17 cellular contexts compared by ENCODE assay signal in genomic region chr6:159838020-159838744, GRCh38. TPM values are rescaled to one million over a fixed set of nuclear protein-coding genes. Genes with fewer than 3 reads are reported as not detected.
A peak's percentile ranks its signal among the peaks of the same experiment; 100 is the strongest.
DNase-seq lines count a peak whose midpoint lies in the region; ATAC-seq, FAIRE-seq and TF ChIP-seq lines count a peak whose summit lies in the region.
"Had no signal": no experiment of that assay in that cellular context is flagged by ENCODE, and none has a peak within 500 bp of the region (broad histone marks: within the 10 kb centered on the region; RNA-seq: fewer than 3 reads in every experiment).

No MANE protein-coding gene starts in this region.

- H3K79me1 ChIP-seq in H9 (ENCODE audit: insufficient read depth, low read depth, low read length, poor library complexity, severe bottlenecking) (no peaks in the 10 kb centered on the region), H1 (ENCODE audit: low read depth, low read length) (no peaks in the 10 kb centered on the region)

- TF ChIP-seq CTCF in H9 (conservative IDR thresholded peaks at IDR 0.05) (peak; percentile 13; the same call in 1 of the 3 replicates), H1 (IDR thresholded peaks at IDR 0.05; ENCODE audit: control extremely low read depth in 1 of 3, insufficient read depth in 1 of 3, low read depth in 1 of 3, low read length in 3 of 3) (no peak)

- H3K4me3 ChIP-seq in H1 (ENCODE audit: extremely low read depth in 1 of 4, insufficient read depth in 2 of 4, low read depth in 3 of 4, low read length in 4 of 4), result no peak overlapping the region
- H3K4me3 ChIP-seq: A549 had no signal

- no peak overlapping the region for H2BK15ac ChIP-seq in H9 (ENCODE audit: low read depth, low read length)
- peak overlapping the region; percentile 65; the same call in 1 of the 2 replicates for H2BK15ac ChIP-seq in H1 (ENCODE audit: low read length)

- H3K56ac ChIP-seq in H9 (ENCODE audit: insufficient read length, low read depth, low read length) (no peak overlapping the region), H1 (replicated peaks; ENCODE audit: insufficient read length, low read depth, low read length) (no peak overlapping the region)

- no peaks in the 10 kb centered on the region for H3K36me3 Mint-ChIP-seq in H9 (ENCODE audit: insufficient read depth in 1 of 3, low read depth in 3 of 3)
- H3K36me3 Mint-ChIP-seq: CD8-positive, alpha-beta T cell had no signal

- no peak for FAIRE-seq in H1 (lab: Jason Lieb, UNC)
- FAIRE-seq: A549, H54 had no signal

- H3K27me3 ChIP-seq in H9 (ENCODE audit: insufficient read depth, low read length) (no peaks in the 10 kb centered on the region), H1 (replicated peaks in 1 of 4; ENCODE audit: control insufficient read depth in 3 of 4, extremely low read depth in 1 of 4, insufficient read depth in 3 of 4, low read length in 3 of 4) (no peaks in the 10 kb centered on the region)

- H3K79me2 ChIP-seq in H9 (ENCODE audit: insufficient read depth, low read length) (no peaks in the 10 kb centered on the region), H1 (ENCODE audit: control insufficient read depth in 1 of 2, insufficient read depth in 2 of 2, low read length in 2 of 2) (no peaks in the 10 kb centered on the region)

- CTCF ChIA-PET in H1 (lab: Charles Lee; ENCODE audit: partially characterized antibody), result interaction anchor here (0.6 to 1.3 kb wide), 3 partner anchors 14 to 32 kb away, joined by 3 to 4 read pairs (median 4); no protein-coding TSS in a partner anchor

- POLR2A ChIA-PET in H1 (lab: Charles Lee; ENCODE audit: partially characterized antibody), result interaction anchor here (1.5 to 2.3 kb wide), 2 partner anchors 47 to 49 kb away, joined by 6 to 8 read pairs; partner anchors contain the start of gene TCP1

- H2BK120ac ChIP-seq in H9 (ENCODE audit: low read depth, low read length, poor library complexity, severe bottlenecking) (no peak overlapping the region), H1 (replicated peaks; ENCODE audit: low read depth, low read length) (no peak overlapping the region)

- H2BK12ac ChIP-seq in H9 (ENCODE audit: insufficient read length, low read depth, low read length) (no peak overlapping the region), H1 (ENCODE audit: low read depth, low read length) (peak overlapping the region; percentile 19; the same call in 1 of the 2 replicates)

- H3K4me1 ChIP-seq in H9 (ENCODE audit: insufficient read depth, low read length) (peaks cover 7% of the 10 kb centered on the region; the same call in 1 of the 2 replicates), H1 (replicated peaks in 1 of 4; ENCODE audit: control insufficient read depth in 3 of 4, insufficient read depth in 4 of 4, low read length in 3 of 4) (peaks cover 0 to 9% (median 4%) of the 10 kb centered on the region in 4 experiments; a peak in 4 of 7 replicates)
- H3K4me1 ChIP-seq: A549, BE2C had no signal

- no peak overlapping the region for H3K27ac ChIP-seq in H9 (ENCODE audit: insufficient read length, low read depth, low read length)
- no peak overlapping the region; the same call in 1 of the 2 replicates for H3K27ac ChIP-seq in H1 (ENCODE audit: low read depth, low read length)
- H3K27ac ChIP-seq: A549, C4-2B, KMS-11 had no signal

- TF ChIP-seq RAD21 in H1 (IDR thresholded peaks at IDR 0.05 in 1 of 2, conservative IDR thresholded peaks at IDR 0.05 in 1 of 2; ENCODE audit: low read depth in 2 of 2, low read length in 2 of 2), result no peak

- H3K23ac ChIP-seq in H9 (ENCODE audit: insufficient read length, low read depth, low read length) (no peak overlapping the region), H1 (ENCODE audit: insufficient read length) (no peak overlapping the region)

- H3K14ac ChIP-seq in H9 (ENCODE audit: insufficient read depth, low read length) (no peak overlapping the region), H1 (ENCODE audit: insufficient read length) (no peak overlapping the region)

- H3K23me2 ChIP-seq in H9 (ENCODE audit: insufficient read length, low read depth, low read length, poor library complexity, severe bottlenecking) (no peaks in the 10 kb centered on the region), H1 (ENCODE audit: low read depth, low read length) (no peaks in the 10 kb centered on the region; the same call in 1 of the 2 replicates)

- H3K9me3 ChIP-seq in H9 (ENCODE audit: control insufficient read depth, low read depth, low read length) (no peaks in the 10 kb centered on the region), H1 (ENCODE audit: insufficient read depth in 2 of 2, low read depth in 1 of 2, low read length in 1 of 2) (no peaks in the 10 kb centered on the region)
- H3K9me3 ChIP-seq: A549, BE2C had no signal

- H2AFZ ChIP-seq in H9 (ENCODE audit: low read length) (no peak overlapping the region), H1 (ENCODE audit: low read length) (peak overlapping the region; percentile 25; the same call in 1 of the 2 replicates)

- no peak overlapping the region for H3K4me2 ChIP-seq in H9 (ENCODE audit: insufficient read depth, insufficient read length, low read length)
- peak overlapping the region in 1 of 2 experiments; percentile 43; a peak in 1 of 4 replicates for H3K4me2 ChIP-seq in H1 (ENCODE audit: insufficient read depth in 1 of 2, low read depth in 2 of 2, low read length in 2 of 2)
- H3K4me2 ChIP-seq: A549, KMS-11 had no signal

- H3K4ac ChIP-seq in H9 (ENCODE audit: low read depth, low read length) (no peak overlapping the region), H1 (replicated peaks; ENCODE audit: insufficient read length, low read depth, low read length) (no peak overlapping the region)

- no peak for ATAC-seq in GM19324 (IDR thresholded peaks at IDR 0.05; ENCODE audit: low FRiP score, unreplicated experiment)
- ATAC-seq in GM21619 (IDR thresholded peaks at IDR 0.05; ENCODE audit: unreplicated experiment), result no peak
- ATAC-seq: A549; CD8-positive, alpha-beta T cell had no signal

- WGBS in H9 (ENCODE audit: extremely low coverage, insufficient read length, low lambda C conversion rate), result no CpG with 5 or more reads among the region's 7 CpGs
- 76% methylated on average over 7 of the region's 7 CpGs; no CpG with 5 or more reads in 1 of the 2 experiments for WGBS in H1 (ENCODE audit: extremely low coverage in 1 of 2, insufficient coverage in 1 of 2, insufficient read length in 1 of 2, insufficient replicate concordance in 2 of 2, low coverage in 1 of 2, low lambda C conversion rate in 2 of 2, missing lambda C conversion rate in 1 of 2), 2 experiments

- H3K4me3 Mint-ChIP-seq in H9, result no peak overlapping the region
- H3K4me3 Mint-ChIP-seq: CD8-positive, alpha-beta T cell had no signal

- TF ChIP-seq POLR2A in H1 (IDR thresholded peaks at IDR 0.05; ENCODE audit: control extremely low read depth in 1 of 2, low read depth in 2 of 2, low read length in 2 of 2), result no peak

- H3T11ph ChIP-seq in H9 (ENCODE audit: low read length), result no peak overlapping the region

- H3K18ac ChIP-seq in H9 (ENCODE audit: insufficient read length, low read depth, low read length) (no peak overlapping the region), H1 (ENCODE audit: extremely low read depth, low read length) (peak overlapping the region; percentile 15; the same call in 1 of the 2 replicates)

- H4K91ac ChIP-seq in H9 (ENCODE audit: insufficient read length, low read depth, low read length), result no peak overlapping the region
- no peak overlapping the region for H4K91ac ChIP-seq in H1 (replicated peaks; ENCODE audit: insufficient read length, low read length)

- no peaks in the 10 kb centered on the region for H4K20me1 ChIP-seq in H9 (ENCODE audit: control insufficient read depth, insufficient read depth, insufficient read length)
- no peaks in the 10 kb centered on the region for H4K20me1 ChIP-seq in H1 (replicated peaks in 1 of 2; ENCODE audit: control insufficient read depth in 1 of 2, insufficient read depth in 2 of 2, low read length in 2 of 2)

- no peaks in the 10 kb centered on the region for H3K36me3 ChIP-seq in H1 (ENCODE audit: control insufficient read depth in 2 of 4, insufficient read depth in 4 of 4, low read length in 3 of 4)
- H3K36me3 ChIP-seq: BE2C had no signal

- H4K5ac ChIP-seq in H9 (ENCODE audit: insufficient read length, low read depth, low read length) (no peak overlapping the region), H1 (ENCODE audit: insufficient read length, low read depth, low read length) (no peak overlapping the region)

- no peaks in the 10 kb centered on the region for H3K9me3 Mint-ChIP-seq in H9
- H3K9me3 Mint-ChIP-seq: CD8-positive, alpha-beta T cell; IgD-negative memory B cell had no signal

- TF ChIP-seq EP300 in H1 (IDR thresholded peaks at IDR 0.05; ENCODE audit: borderline replicate concordance in 1 of 2, low read depth in 2 of 2, low read length in 2 of 2), result no peak

- DNase-seq in H9 (no peak), H1 (ENCODE audit: low read depth in 1 of 2, low spot score in 2 of 2) (no peak), iPS-NIHi7 (ENCODE audit: extremely low spot score) (peak; percentile 68), KG1 (lab: John Stamatoyannopoulos, UW) (no peak)
- DNase-seq in activated naive CD4-positive, alpha-beta T cell treated with anti-CD3 and anti-CD28 coated beads, Interleukin-2, amount 50 U/mL, for 16 hours, result no peak
- DNase-seq: BE2C, COR-L47 had no signal

- no peak overlapping the region for H2AK5ac ChIP-seq in H9 (ENCODE audit: insufficient read length, low read length)
- no peak overlapping the region for H2AK5ac ChIP-seq in H1 (ENCODE audit: low read depth, low read length)

- peaks cover 42 to 48% of the 10 kb centered on the region in 2 experiments for H3K4me1 Mint-ChIP-seq in H9
- H3K4me1 Mint-ChIP-seq: IgD-negative memory B cell had no signal

- H3K27me3 Mint-ChIP-seq in H9 (ENCODE audit: low read depth), result no peaks in the 10 kb centered on the region; the same call in 1 of the 2 replicates

- H2BK20ac ChIP-seq in H9 (ENCODE audit: low read depth, low read length, poor library complexity, severe bottlenecking), result no peak overlapping the region
- H2BK20ac ChIP-seq in H1 (ENCODE audit: low read length), result no peak overlapping the region; the same call in 1 of the 2 replicates

- peak overlapping the region in 2 of 3 experiments; percentile 28 to 55; a peak in 3 of 7 replicates for H3K27ac Mint-ChIP-seq in H9
- H3K27ac Mint-ChIP-seq: CD8-positive, alpha-beta T cell had no signal

- H4K8ac ChIP-seq in H9 (replicated peaks; ENCODE audit: insufficient read length, low read depth, low read length) (no peak overlapping the region), H1 (ENCODE audit: extremely low read depth, insufficient read depth, low read length) (no peak overlapping the region)

- H2BK5ac ChIP-seq in H9 (ENCODE audit: insufficient read length, low read length), result no peak overlapping the region
- H2BK5ac ChIP-seq in H1 (ENCODE audit: low read depth, low read length), result peak overlapping the region; percentile 36; the same call in 1 of the 2 replicates

- H3K9ac ChIP-seq in H9 (ENCODE audit: extremely low read depth, insufficient read length, low read length) (no peak overlapping the region), H1 (replicated peaks in 1 of 4; ENCODE audit: extremely low read depth in 1 of 4, low read depth in 3 of 4, low read length in 3 of 4) (no peak overlapping the region)
- H3K9ac ChIP-seq: KMS-11 had no signal

RNA-seq across cellular contexts. Expression of gene PNLDC1, which starts 38.1 kb away (rescaled TPM):
- not detected in 2 replicates for total RNA-seq in H9 (2021)
- 0.34 and 0.44 TPM in 2 replicates for total RNA-seq in H1 (2021; fragmentation: NEBNext Ultra II Directional; extraction: Animal tissue kit (Norgen Biotek cat#: 25700))
- 0.09 and 0.15 TPM in 2 replicates for polyA plus RNA-seq in H1 (2011; rRNA removed)
- polyA plus RNA-seq in H1 (2011; cell fraction: cytosol; rRNA removed), result 0.17 TPM
- polyA plus RNA-seq in H1 (2011; cell fraction: nucleus; rRNA removed), result 0.23 TPM
- 0.16 to 0.25 TPM (median 0.19 TPM) in 3 of 4 replicates, not detected in the other for polyA plus RNA-seq in H1 (2012, experiment 1 of 2)
- not detected for polyA plus RNA-seq in H1 (2012, experiment 2 of 2)
- 0.10 TPM for polyA plus RNA-seq in H1 (2013, experiment 1 of 2)
- 0.15 TPM for polyA plus RNA-seq in H1 (2013, experiment 2 of 2)
- not detected in 2 replicates for polyA minus RNA-seq in H1 (2011; rRNA and poly(A)+ RNA removed)
- polyA minus RNA-seq in H1 (2011; cell fraction: cytosol; rRNA and poly(A)+ RNA removed), result not detected
- not detected for polyA minus RNA-seq in H1 (2011; cell fraction: nucleus; rRNA and poly(A)+ RNA removed)
- total RNA-seq: CD8-positive, alpha-beta T cell; HT-29 had no signal

RNA-seq across cellular contexts. Expression of gene MRPL18, which starts 47.9 kb away (rescaled TPM):
- total RNA-seq in H9 (2021), result 87.4 and 88.8 TPM in 2 replicates
- 79.8 and 83.4 TPM in 2 replicates for total RNA-seq in H1 (2021; fragmentation: NEBNext Ultra II Directional; extraction: Animal tissue kit (Norgen Biotek cat#: 25700))
- polyA plus RNA-seq in H1 (2011; rRNA removed), result 45.0 and 58.7 TPM in 2 replicates
- polyA plus RNA-seq in H1 (2011; cell fraction: cytosol; rRNA removed), result 84.0 TPM
- 37.1 TPM for polyA plus RNA-seq in H1 (2011; cell fraction: nucleus; rRNA removed)
- 65.6 to 85.6 TPM (median 74.6 TPM) in 4 replicates for polyA plus RNA-seq in H1 (2012, experiment 1 of 2)
- 43.5 TPM for polyA plus RNA-seq in H1 (2012, experiment 2 of 2)
- 68.9 TPM for polyA plus RNA-seq in H1 (2013, experiment 1 of 2)
- polyA plus RNA-seq in H1 (2013, experiment 2 of 2), result 73.2 TPM
- polyA minus RNA-seq in H1 (2011; rRNA and poly(A)+ RNA removed), result 24.2 and 28.2 TPM in 2 replicates
- 13.1 TPM for polyA minus RNA-seq in H1 (2011; cell fraction: cytosol; rRNA and poly(A)+ RNA removed)
- polyA minus RNA-seq in H1 (2011; cell fraction: nucleus; rRNA and poly(A)+ RNA removed), result 20.7 TPM

RNA-seq across cellular contexts. Expression of gene TCP1, which starts 48.8 kb away (rescaled TPM):
- 401 and 412 TPM in 2 replicates for total RNA-seq in H9 (2021)
- total RNA-seq in H1 (2021; fragmentation: NEBNext Ultra II Directional; extraction: Animal tissue kit (Norgen Biotek cat#: 25700)), result 331 and 348 TPM in 2 replicates
- 117 and 138 TPM in 2 replicates for polyA plus RNA-seq in H1 (2011; rRNA removed)
- 177 TPM for polyA plus RNA-seq in H1 (2011; cell fraction: cytosol; rRNA removed)
- 243 TPM for polyA plus RNA-seq in H1 (2011; cell fraction: nucleus; rRNA removed)
- 298 to 400 TPM (median 371 TPM) in 4 replicates for polyA plus RNA-seq in H1 (2012, experiment 1 of 2)
- polyA plus RNA-seq in H1 (2012, experiment 2 of 2), result 55.7 TPM
- polyA plus RNA-seq in H1 (2013, experiment 1 of 2), result 155 TPM
- polyA plus RNA-seq in H1 (2013, experiment 2 of 2), result 149 TPM
- polyA minus RNA-seq in H1 (2011; rRNA and poly(A)+ RNA removed), result 187 and 237 TPM in 2 replicates
- 355 TPM for polyA minus RNA-seq in H1 (2011; cell fraction: cytosol; rRNA and poly(A)+ RNA removed)
- 228 TPM for polyA minus RNA-seq in H1 (2011; cell fraction: nucleus; rRNA and poly(A)+ RNA removed)

RNA-seq across cellular contexts. Expression of gene MAS1, which starts 52.6 kb away (rescaled TPM):
- total RNA-seq in H9 (2021), result 0.02 TPM in 2 replicates
- not detected in 2 replicates for total RNA-seq in H1 (2021; fragmentation: NEBNext Ultra II Directional; extraction: Animal tissue kit (Norgen Biotek cat#: 25700))
- 0.02 TPM in 1 of 2 replicates, not detected in the other for polyA plus RNA-seq in H1 (2011; rRNA removed)
- not detected for polyA plus RNA-seq in H1 (2011; cell fraction: cytosol; rRNA removed)
- not detected for polyA plus RNA-seq in H1 (2011; cell fraction: nucleus; rRNA removed)
- polyA plus RNA-seq in H1 (2012, experiment 1 of 2), result 0.03 TPM in 3 of 4 replicates, not detected in the other
- not detected for polyA plus RNA-seq in H1 (2012, experiment 2 of 2)
- 0.04 TPM for polyA plus RNA-seq in H1 (2013, experiment 1 of 2)
- polyA plus RNA-seq in H1 (2013, experiment 2 of 2), result 0.06 TPM
- not detected in 2 replicates for polyA minus RNA-seq in H1 (2011; rRNA and poly(A)+ RNA removed)
- not detected for polyA minus RNA-seq in H1 (2011; cell fraction: cytosol; rRNA and poly(A)+ RNA removed)
- not detected for polyA minus RNA-seq in H1 (2011; cell fraction: nucleus; rRNA and poly(A)+ RNA removed)
- total RNA-seq: CD8-positive, alpha-beta T cell; HT-29 had no signal
- polyA plus RNA-seq: A549, AG04450, IgD-negative memory B cell had no signal
